ENCODE assay signal across 1 cellular context in the genomic region with DNA sequence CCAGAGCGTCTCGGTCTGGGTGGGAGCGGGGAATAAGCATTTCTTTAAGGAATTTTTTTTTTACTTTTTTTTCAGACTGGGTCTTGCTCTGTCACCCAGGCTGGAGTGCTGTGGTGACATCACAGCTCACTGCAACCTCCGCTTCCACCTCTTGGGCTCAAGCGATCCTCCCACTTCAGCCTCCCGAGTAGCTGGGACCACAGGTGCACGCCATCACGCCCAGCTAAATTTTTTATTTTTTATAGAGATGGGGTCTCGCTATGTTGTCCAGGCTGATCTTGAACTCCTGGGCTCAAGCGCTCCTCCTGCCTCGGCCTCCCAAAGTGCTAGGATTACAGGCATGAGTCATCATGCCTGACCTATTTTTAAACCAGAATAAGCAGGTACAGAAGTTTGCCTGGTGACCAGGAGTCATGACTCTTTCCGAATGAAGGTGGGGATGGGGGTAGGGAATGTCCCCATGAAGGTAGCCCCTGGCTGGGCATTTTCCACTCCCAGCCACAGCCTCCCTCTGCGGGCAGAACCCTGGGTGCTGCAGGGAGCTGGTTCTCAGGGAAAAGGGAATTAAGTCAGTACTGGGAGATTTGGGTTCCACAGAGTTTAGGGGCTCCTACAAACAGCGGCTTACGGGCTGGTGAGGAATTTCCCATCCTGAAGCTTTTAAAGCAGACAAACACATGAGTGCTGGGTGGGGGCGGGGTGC.
TF ChIP-seq lines count a peak whose summit lies in the region.

No MANE protein-coding gene starts in this region.

TF ChIP-seq in H1, 55 proteins besides CTCF, POLR2A, EP300 and RAD21:
- TF ChIP-seq YY1 (IDR thresholded peaks at IDR 0.05; ENCODE audit: low read depth, low read length): no peak
- 0 out of 2 replicates have a peak, but pooled peaks have one; percentile 21 for TF ChIP-seq JUND (IDR thresholded peaks at IDR 0.05; ENCODE audit: low read length)
